Comparison of ENCODE assay signal across 2 cellular contexts in the genomic region with DNA sequence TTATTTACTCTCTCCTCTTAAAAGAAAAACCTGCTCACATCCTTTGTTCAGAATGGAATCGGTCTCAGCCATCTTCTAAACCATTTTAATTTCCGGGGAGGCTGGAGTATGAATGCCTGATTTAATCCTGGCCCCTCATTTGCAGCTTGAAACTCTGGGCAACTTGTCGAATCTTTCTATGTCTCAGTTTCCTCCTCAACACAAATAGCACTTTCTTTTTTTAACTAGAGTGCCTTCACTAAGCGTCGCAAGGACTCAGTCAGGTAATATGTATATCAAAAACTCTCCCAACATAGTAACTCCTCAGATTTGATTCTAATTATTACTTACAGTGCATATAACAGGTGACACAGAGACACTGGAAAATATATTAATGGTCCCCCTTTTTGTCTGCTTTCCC.
TF ChIP-seq lines count a peak whose summit lies in the region.

No MANE protein-coding gene starts in this region.

TF ChIP-seq in IMR-90, 13 proteins besides CTCF, POLR2A, EP300 and RAD21:
- TF ChIP-seq FOS (IDR thresholded peaks at IDR 0.05; ENCODE audit: low read depth, low read length) = no peak
- no peak for TF ChIP-seq CHD1 (IDR thresholded peaks at IDR 0.05; ENCODE audit: low read depth, low read length)
- TF ChIP-seq MAZ (IDR thresholded peaks at IDR 0.05; ENCODE audit: borderline replicate concordance, low read depth, low read length) = no peak
- TF ChIP-seq, protein P1, sequence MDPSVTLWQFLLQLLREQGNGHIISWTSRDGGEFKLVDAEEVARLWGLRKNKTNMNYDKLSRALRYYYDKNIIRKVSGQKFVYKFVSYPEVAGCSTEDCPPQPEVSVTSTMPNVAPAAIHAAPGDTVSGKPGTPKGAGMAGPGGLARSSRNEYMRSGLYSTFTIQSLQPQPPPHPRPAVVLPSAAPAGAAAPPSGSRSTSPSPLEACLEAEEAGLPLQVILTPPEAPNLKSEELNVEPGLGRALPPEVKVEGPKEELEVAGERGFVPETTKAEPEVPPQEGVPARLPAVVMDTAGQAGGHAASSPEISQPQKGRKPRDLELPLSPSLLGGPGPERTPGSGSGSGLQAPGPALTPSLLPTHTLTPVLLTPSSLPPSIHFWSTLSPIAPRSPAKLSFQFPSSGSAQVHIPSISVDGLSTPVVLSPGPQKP (IDR thresholded peaks at IDR 0.05; ENCODE audit: borderline replicate concordance, low read depth, low read length) = no peak
- no peak for TF ChIP-seq RFX5 (IDR thresholded peaks at IDR 0.05; ENCODE audit: low read depth, low read length)
- TF ChIP-seq BHLHE40 (IDR thresholded peaks at IDR 0.05; ENCODE audit: low read depth, low read length) = no peak
- TF ChIP-seq SMC3 (IDR thresholded peaks at IDR 0.05; ENCODE audit: low read depth, low read length) = no peak
- TF ChIP-seq, protein P2, sequence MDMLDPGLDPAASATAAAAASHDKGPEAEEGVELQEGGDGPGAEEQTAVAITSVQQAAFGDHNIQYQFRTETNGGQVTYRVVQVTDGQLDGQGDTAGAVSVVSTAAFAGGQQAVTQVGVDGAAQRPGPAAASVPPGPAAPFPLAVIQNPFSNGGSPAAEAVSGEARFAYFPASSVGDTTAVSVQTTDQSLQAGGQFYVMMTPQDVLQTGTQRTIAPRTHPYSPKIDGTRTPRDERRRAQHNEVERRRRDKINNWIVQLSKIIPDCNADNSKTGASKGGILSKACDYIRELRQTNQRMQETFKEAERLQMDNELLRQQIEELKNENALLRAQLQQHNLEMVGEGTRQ (IDR thresholded peaks at IDR 0.05; ENCODE audit: low read depth, low read length) = no peak
- TF ChIP-seq NFE2L2 (IDR thresholded peaks at IDR 0.05; ENCODE audit: low read depth, low read length) = no peak
- no peak for TF ChIP-seq MAFK (IDR thresholded peaks at IDR 0.05; ENCODE audit: low read depth, low read length)
- TF ChIP-seq CEBPB (IDR thresholded peaks at IDR 0.05; ENCODE audit: low read depth, low read length) = no peak
- TF ChIP-seq MXI1 (IDR thresholded peaks at IDR 0.05; ENCODE audit: borderline replicate concordance, low read depth, low read length) = no peak

TF ChIP-seq in HEK293T, 16 proteins besides CTCF, POLR2A, EP300 and RAD21:
- TF ChIP-seq NFRKB (IDR thresholded peaks at IDR 0.05) = no peak
- TF ChIP-seq LEF1 (IDR thresholded peaks at IDR 0.05; ENCODE audit: borderline replicate concordance) = no peak
- no peak for TF ChIP-seq SUZ12 (IDR thresholded peaks at IDR 0.05)
- no peak for TF ChIP-seq SP1 (IDR thresholded peaks at IDR 0.05)
- TF ChIP-seq CTBP1 (IDR thresholded peaks at IDR 0.05; ENCODE audit: borderline replicate concordance) = no peak
- TF ChIP-seq, protein P3, sequence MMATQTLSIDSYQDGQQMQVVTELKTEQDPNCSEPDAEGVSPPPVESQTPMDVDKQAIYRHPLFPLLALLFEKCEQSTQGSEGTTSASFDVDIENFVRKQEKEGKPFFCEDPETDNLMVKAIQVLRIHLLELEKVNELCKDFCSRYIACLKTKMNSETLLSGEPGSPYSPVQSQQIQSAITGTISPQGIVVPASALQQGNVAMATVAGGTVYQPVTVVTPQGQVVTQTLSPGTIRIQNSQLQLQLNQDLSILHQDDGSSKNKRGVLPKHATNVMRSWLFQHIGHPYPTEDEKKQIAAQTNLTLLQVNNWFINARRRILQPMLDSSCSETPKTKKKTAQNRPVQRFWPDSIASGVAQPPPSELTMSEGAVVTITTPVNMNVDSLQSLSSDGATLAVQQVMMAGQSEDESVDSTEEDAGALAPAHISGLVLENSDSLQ (IDR thresholded peaks at IDR 0.05) = no peak
- no peak for TF ChIP-seq BHLHE40 (IDR thresholded peaks at IDR 0.05; ENCODE audit: borderline replicate concordance)
- TF ChIP-seq FOXM1 (IDR thresholded peaks at IDR 0.05; ENCODE audit: borderline replicate concordance) = no peak
- no peak for TF ChIP-seq L3MBTL2 (conservative IDR thresholded peaks at IDR 0.05)
- TF ChIP-seq HDGF (IDR thresholded peaks at IDR 0.05; ENCODE audit: borderline replicate concordance) = no peak
- no peak for TF ChIP-seq ELF4 (IDR thresholded peaks at IDR 0.05)
- no peak for TF ChIP-seq ZNF384 (IDR thresholded peaks at IDR 0.05)
- TF ChIP-seq TARDBP (IDR thresholded peaks at IDR 0.05) = no peak
- no peak for TF ChIP-seq ARNT (IDR thresholded peaks at IDR 0.05)
